Comparison of ENCODE assay signal across 11 cellular contexts in genomic region chr1:201597551-201598230, GRCh38. TPM values are rescaled to one million over a fixed set of nuclear protein-coding genes. Genes with fewer than 3 reads are reported as not detected.
DNase-seq lines count a peak whose midpoint lies in the region; ATAC-seq and TF ChIP-seq lines count a peak whose summit lies in the region.
"Had no signal": no experiment of that assay in that cellular context is flagged by ENCODE, and none has a peak within 500 bp of the region (broad histone marks: within the 10 kb centered on the region; RNA-seq: fewer than 3 reads in every experiment).

No MANE protein-coding gene starts in this region.

- CTCF ChIA-PET in Caco-2 (lab: Charles Lee) = interaction anchor here (0.6 kb wide), 1 partner anchor 321 kb away, joined by 3 read pairs; no protein-coding TSS in a partner anchor

- H3K4me1 Mint-ChIP-seq in Caco-2 (ENCODE audit: low read depth, unreplicated experiment) = no peaks in the 10 kb centered on the region

- ATAC-seq in left lung = peak; percentile 96
- ATAC-seq: activated CD8-positive, alpha-beta T cell treated with anti-CD3 and anti-CD28 coated beads for 36 hours had no signal

- TF ChIP-seq CTCF in left lung (IDR thresholded peaks at IDR 0.05) (no peak), Caco-2 (IDR thresholded peaks at IDR 0.05; ENCODE audit: insufficient read depth in 1 of 2, low read depth in 1 of 2, low read length in 1 of 2, severe bottlenecking in 1 of 2, unreplicated experiment in 1 of 2) (no peak)

- DNase-seq in NCI-H1105 treated with DMSO at 0.1 percent for 48 hours (lab: John Stamatoyannopoulos, UW) (peak; percentile 98), SHP77 treated with DMSO at 0.1 percent for 48 hours (lab: John Stamatoyannopoulos, UW) (peak; percentile 89), left lung (peak; percentile 91), Caco-2 (no peak), H4 (ENCODE audit: low spot score) (no peak), NAMALWA (ENCODE audit: low spot score) (no peak), GDM1 (lab: John Stamatoyannopoulos, UW) (no peak)
- DNase-seq: activated CD8-positive, alpha-beta T cell treated with anti-CD3 and anti-CD28 coated beads for 36 hours; GM23248 had no signal

- no peak overlapping the region for H3K27ac Mint-ChIP-seq in Caco-2 (ENCODE audit: unreplicated experiment)
- H3K27ac Mint-ChIP-seq: activated CD8-positive, alpha-beta T cell treated with anti-CD3 and anti-CD28 coated beads for 36 hours; nephron had no signal

- peaks cover 9% of the 10 kb centered on the region for H3K27me3 Mint-ChIP-seq in Caco-2 (ENCODE audit: insufficient read depth, unreplicated experiment)
- H3K27me3 Mint-ChIP-seq: activated CD8-positive, alpha-beta T cell treated with anti-CD3 and anti-CD28 coated beads for 36 hours had no signal

- POLR2A ChIA-PET in Caco-2 (lab: Charles Lee) = no interaction called here

- peaks cover 2 to 96% (median 59%) of the 10 kb centered on the region in 11 experiments; a peak in 19 of 22 replicates for H3K36me3 ChIP-seq in BLaER1 treated with 17β-estradiol and CSF1 and Interleukin-3, amounts not matched to agents 10 nM and 100 nM
- H3K36me3 ChIP-seq in left lung (no peaks in the 10 kb centered on the region), Caco-2 (ENCODE audit: control insufficient read depth, insufficient read depth, low read length) (no peaks in the 10 kb centered on the region)

- H3K9ac ChIP-seq in BLaER1 treated with 17β-estradiol and CSF1 and Interleukin-3, amounts not matched to agents 10 nM and 100 nM = peak overlapping the region in 4 of 11 experiments; percentile 62 to 74 (median 65); a peak in 8 of 22 replicates
- H3K9ac ChIP-seq: GM23248 had no signal

- H3K27me3 ChIP-seq in BLaER1 treated with 17β-estradiol and CSF1 and Interleukin-3, amounts not matched to agents 10 nM and 100 nM = no peaks in the 10 kb centered on the region
- H3K27me3 ChIP-seq in left lung = no peaks in the 10 kb centered on the region
- H3K27me3 ChIP-seq in Caco-2 (replicated peaks; ENCODE audit: control insufficient read depth, insufficient read depth, low read length) = no peaks in the 10 kb centered on the region; the same call in 1 of the 2 replicates

- H3K4me3 Mint-ChIP-seq in Caco-2 (ENCODE audit: unreplicated experiment) = no peak overlapping the region
- H3K4me3 Mint-ChIP-seq: activated CD8-positive, alpha-beta T cell treated with anti-CD3 and anti-CD28 coated beads for 36 hours; nephron had no signal

- no peaks in the 10 kb centered on the region for H3K9me3 ChIP-seq in BLaER1 treated with 17β-estradiol and CSF1 and Interleukin-3, amounts not matched to agents 10 nM and 100 nM (replicated peaks in 1 of 11)
- H3K9me3 ChIP-seq in left lung = no peaks in the 10 kb centered on the region
- H3K9me3 ChIP-seq in Caco-2 = no peaks in the 10 kb centered on the region

- peaks cover 21 to 100% (median 100%) of the 10 kb centered on the region in 11 experiments; a peak in 21 of 22 replicates for H4K20me1 ChIP-seq in BLaER1 treated with 17β-estradiol and CSF1 and Interleukin-3, amounts not matched to agents 10 nM and 100 nM

- H3K4me1 ChIP-seq in BLaER1 treated with 17β-estradiol and CSF1 and Interleukin-3, amounts not matched to agents 10 nM and 100 nM = peaks cover 50 to 88% (median 76%) of the 10 kb centered on the region in 10 experiments
- peaks cover 5 to 42% of the 10 kb centered on the region in 2 donors for H3K4me1 ChIP-seq in left lung
- no peaks in the 10 kb centered on the region for H3K4me1 ChIP-seq in Caco-2

- H3K4me3 ChIP-seq in BLaER1 treated with 17β-estradiol and CSF1 and Interleukin-3, amounts not matched to agents 10 nM and 100 nM = peak overlapping the region in 1 of 10 experiments; percentile 22; a peak in 2 of 20 replicates
- H3K4me3 ChIP-seq in left lung (no peak overlapping the region), Caco-2 (ENCODE audit: low read depth, low read length) (no peak overlapping the region)
- H3K4me3 ChIP-seq: GM23248 had no signal

- peak overlapping the region in 7 of 11 experiments; percentile 0 to 86 (median 79); a peak in 12 of 22 replicates for H3K27ac ChIP-seq in BLaER1 treated with 17β-estradiol and CSF1 and Interleukin-3, amounts not matched to agents 10 nM and 100 nM
- H3K27ac ChIP-seq in left lung = peak overlapping the region; percentile 64 to 70
- H3K27ac ChIP-seq: GM23248 had no signal

- H3K4me2 ChIP-seq in BLaER1 treated with 17β-estradiol and CSF1 and Interleukin-3, amounts not matched to agents 10 nM and 100 nM = peak overlapping the region; percentile 58 to 89 (median 72)

- BruUV-seq in Caco-2 (replicated peaks; lab: Mats Ljungman, UMichigan) = no TSS peak

- intact Hi-C loops in left lung (cut with DNase I) (no loop called here), Caco-2 (cut with micrococcal nuclease; ENCODE audit: unreplicated experiment) (no loop called here)

- H3K9me3 Mint-ChIP-seq in Caco-2 (ENCODE audit: unreplicated experiment) = no peaks in the 10 kb centered on the region
- H3K9me3 Mint-ChIP-seq: activated CD8-positive, alpha-beta T cell treated with anti-CD3 and anti-CD28 coated beads for 36 hours; nephron had no signal

- H3K36me3 Mint-ChIP-seq in Caco-2 (ENCODE audit: insufficient read depth, unreplicated experiment) = no peaks in the 10 kb centered on the region

RNA-seq across cellular contexts. Expression of gene NAV1, which starts 58.8 kb away (rescaled TPM):
- total RNA-seq in left lung = 10 to 100 TPM; 37.9 to 41.5 TPM
- total RNA-seq in Caco-2 (2022) = 2.0 and 4.6 TPM in 2 replicates
- total RNA-seq in H4 (2014; rRNA removed; shearing (Covaris generic)) = 13.1 and 16.1 TPM in 2 replicates

Comparison
In these comparisons a context has a peak if more than half of its experiments do, and no peak if none do; other contexts are left out.
1. DNase-seq: peak in NCI-H1105 treated with DMSO at 0.1 percent for 48 hours (single experiment), SHP77 treated with DMSO at 0.1 percent for 48 hours (single experiment) and left lung (2 of 2); none in Caco-2 (0 of 2), H4 (single experiment), NAMALWA (single experiment) and GDM1 (single experiment).